In genomic region chr3:50194903-50195500, GRCh38 we compare ENCODE assay signal across 11 cellular contexts. TPM values are rescaled to one million over a fixed set of nuclear protein-coding genes. Genes with fewer than 3 reads are reported as not detected.
DNase-seq lines count a peak whose midpoint lies in the region; ATAC-seq and TF ChIP-seq lines count a peak whose summit lies in the region.
"Had no signal": no experiment of that assay in that cellular context is flagged by ENCODE, and none has a peak within 500 bp of the region (broad histone marks: within the 10 kb centered on the region; RNA-seq: fewer than 3 reads in every experiment).

No MANE protein-coding gene starts in this region.

- CTCF ChIA-PET in OCI-LY7 (lab: Charles Lee; ENCODE audit: unreplicated experiment) = interaction anchor here (0.6 to 2.0 kb wide), 9 partner anchors 16 to 133 kb away, joined by 3 to 23 read pairs (median 8); no protein-coding TSS in a partner anchor

- BruUV-seq in OCI-LY7 (replicated peaks; lab: Mats Ljungman, UMichigan) = no TSS peak

- H3K27me3 ChIP-seq in body of pancreas = peaks cover 0 to 16% of the 10 kb centered on the region in 2 donors
- peaks cover 73% of the 10 kb centered on the region for H3K27me3 ChIP-seq in neutrophil
- peaks cover 3% of the 10 kb centered on the region for H3K27me3 ChIP-seq in testis

- H3K36me3 ChIP-seq in OCI-LY7 (ENCODE audit: insufficient read depth, low read length) = no peaks in the 10 kb centered on the region
- H3K36me3 ChIP-seq in body of pancreas (replicated peaks in 1 of 2; ENCODE audit: insufficient read depth in 1 of 2, low read depth in 2 of 2) = no peaks in the 10 kb centered on the region
- no peaks in the 10 kb centered on the region for H3K36me3 ChIP-seq in neutrophil
- no peaks in the 10 kb centered on the region for H3K36me3 ChIP-seq in testis (ENCODE audit: low read depth, missing control alignments)

- peak overlapping the region; percentile 63 for H3K4me2 ChIP-seq in OCI-LY7 (ENCODE audit: low read length)

- no peak for ATAC-seq in body of pancreas
- no peak for ATAC-seq in GM18868 (IDR thresholded peaks at IDR 0.05; ENCODE audit: unreplicated experiment)

- H3K9me3 ChIP-seq in OCI-LY7 (ENCODE audit: low read length) = no peaks in the 10 kb centered on the region
- H3K9me3 ChIP-seq in body of pancreas = no peaks in the 10 kb centered on the region
- H3K9me3 ChIP-seq in neutrophil = no peaks in the 10 kb centered on the region
- H3K9me3 ChIP-seq in testis = no peaks in the 10 kb centered on the region

- intact Hi-C loops in OCI-LY7 (cut with micrococcal nuclease; ENCODE audit: unreplicated experiment) (loop anchor here (1.0 kb wide), 1 partner anchor 26 kb away; no protein-coding TSS in a partner anchor), body of pancreas (cut with DNase I) (loop anchor here (2.0 to 10.0 kb wide), 2 partner anchors 30 to 80 kb away; partner anchors contain the start of gene LSMEM2), testis (cut with DNase I; ENCODE audit: low total_unique reads) (loop anchor here (5.0 to 10.0 kb wide), 2 partner anchors 32 to 80 kb away; partner anchors contain the start of gene LSMEM2)

- H3K27ac ChIP-seq in OCI-LY7 (ENCODE audit: low read depth, low read length, poor library complexity, severe bottlenecking) = no peak overlapping the region
- H3K27ac ChIP-seq in body of pancreas = peak overlapping the region in 1 of 4 donors; percentile 6
- H3K27ac ChIP-seq in neutrophil = no peak overlapping the region
- H3K27ac ChIP-seq in testis = no peak overlapping the region

- H3K4me3 ChIP-seq in OCI-LY7 (ENCODE audit: low read depth, low read length, poor library complexity, severe bottlenecking) (peak overlapping the region; percentile 46), body of pancreas (no peak overlapping the region), neutrophil (ENCODE audit: low read depth in 1 of 2, low read length in 1 of 2) (peak overlapping the region; percentile 10 to 39), testis (no peak overlapping the region)

- POLR2A ChIA-PET in OCI-LY7 (lab: Charles Lee) = interaction anchor here (0.7 to 1.1 kb wide), 8 partner anchors 15 to 211 kb away, joined by 3 to 12 read pairs (median 4); no protein-coding TSS in a partner anchor

- WGBS in body of pancreas, 2 donors = 64 to 69% methylated on average over 10 to 14 of the region's 14 CpGs
- WGBS in testis, 2 donors = 50 to 59% methylated on average over 13 to 14 of the region's 14 CpGs

- no peaks in the 10 kb centered on the region for H4K20me1 ChIP-seq in OCI-LY7 (ENCODE audit: insufficient read depth, low read length)

- no peaks in the 10 kb centered on the region for H3K79me2 ChIP-seq in OCI-LY7 (ENCODE audit: insufficient read depth, low read depth, low read length)

- peak; percentile 36 for DNase-seq in GM03348 (ENCODE audit: low spot score)
- peak; percentile 63 for DNase-seq in OCI-LY7 (ENCODE audit: low spot score)
- DNase-seq in body of pancreas = peak; percentile 31 to 53 (median 45)
- no peak for DNase-seq in DMS 273 (lab: John Stamatoyannopoulos, UW; ENCODE audit: unreplicated experiment)
- no peak for DNase-seq in testis
- no peak for DNase-seq in T1000 (lab: John Stamatoyannopoulos, UW)

- TF ChIP-seq CTCF in OCI-LY7 (conservative IDR thresholded peaks at IDR 0.05; ENCODE audit: low read length) = no peak; the same call in 1 of the 2 replicates
- no peak for TF ChIP-seq CTCF in body of pancreas (IDR thresholded peaks at IDR 0.05)
- no peak for TF ChIP-seq CTCF in neutrophil (IDR thresholded peaks at IDR 0.05)
- TF ChIP-seq CTCF in testis (IDR thresholded peaks at IDR 0.05) = no peak

- H3K9me2 ChIP-seq in OCI-LY7 (ENCODE audit: insufficient read depth, low read length) = no peaks in the 10 kb centered on the region

- TF ChIP-seq POLR2A in body of pancreas (IDR thresholded peaks at IDR 0.05) (no peak), testis (IDR thresholded peaks at IDR 0.05) (no peak)

- H3K4me1 ChIP-seq in OCI-LY7 (ENCODE audit: insufficient read depth, low read length, poor library complexity, severe bottlenecking) (peaks cover 19% of the 10 kb centered on the region), body of pancreas (peaks cover 34% of the 10 kb centered on the region), neutrophil (ENCODE audit: control insufficient read depth in 1 of 2, insufficient read depth in 1 of 2, low read depth in 1 of 2, low read length in 1 of 2) (peaks cover 6 to 10% of the 10 kb centered on the region in 2 experiments), testis (peaks cover 9% of the 10 kb centered on the region)

- peak overlapping the region; percentile 49; the same call in 1 of the 2 replicates for H2AFZ ChIP-seq in OCI-LY7 (ENCODE audit: low read length)

RNA-seq across cellular contexts. Expression of gene GNAT1, which starts 3.6 kb away (rescaled TPM):
- not detected in 2 replicates for total RNA-seq in OCI-LY7 (2014; rRNA removed; shearing (Covaris generic))
- total RNA-seq in OCI-LY7 (2022) = not detected in 2 replicates
- not detected for total RNA-seq in body of pancreas
- total RNA-seq in testis = 1 to 10 TPM in 1 of 2 donors, under 1 TPM in 1; 0.93 to 1.2 TPM
- 2.3 TPM for polyA plus RNA-seq in testis (ENCODE audit: insufficient read depth, low read depth, low replicate concordance)
- total RNA-seq: lung microvascular endothelial cell, M059J, subcutaneous adipose tissue had no signal

RNA-seq across cellular contexts. Expression of gene SLC38A3, which starts 10.1 kb away (rescaled TPM):
- total RNA-seq in OCI-LY7 (2014; rRNA removed; shearing (Covaris generic)) = not detected in 2 replicates
- total RNA-seq in OCI-LY7 (2022) (not detected in 2 replicates), body of pancreas (10 to 100 TPM in 1 of 2 donors, 1 to 10 TPM in 1; 4.6 to 48.0 TPM), testis (1 to 10 TPM; 4.3 to 5.4 TPM)
- 3.4 TPM for polyA plus RNA-seq in testis (ENCODE audit: insufficient read depth, low read depth, low replicate concordance)
- total RNA-seq: lung microvascular endothelial cell, subcutaneous adipose tissue had no signal

RNA-seq across cellular contexts. Expression of gene SEMA3F, which starts 39.9 kb away (rescaled TPM):
- total RNA-seq in OCI-LY7 (2014; rRNA removed; shearing (Covaris generic)) = 0.28 TPM in 1 of 2 replicates, not detected in the other
- 0.18 and 0.84 TPM in 2 replicates for total RNA-seq in OCI-LY7 (2022)
- 10 to 100 TPM in 1 of 2 donors, 1 to 10 TPM in 1; 5.2 to 25.4 TPM for total RNA-seq in body of pancreas
- total RNA-seq in testis = 1 to 10 TPM; 6.9 to 8.3 TPM
- 7.5 TPM for polyA plus RNA-seq in testis (ENCODE audit: insufficient read depth, low read depth, low replicate concordance)

RNA-seq across cellular contexts. Expression of gene GNAI2, which starts 41.0 kb away (rescaled TPM):
- total RNA-seq in OCI-LY7 (2014; rRNA removed; shearing (Covaris generic)) = 165 and 190 TPM in 2 replicates
- total RNA-seq in OCI-LY7 (2022) (256 and 266 TPM in 2 replicates), body of pancreas (10 to 100 TPM; 46.2 to 53.7 TPM), testis (100 to 1,000 TPM; 239 to 343 TPM)
- 238 TPM for polyA plus RNA-seq in testis (ENCODE audit: insufficient read depth, low read depth, low replicate concordance)

Comparison
In these comparisons a context has a peak if more than half of its experiments do, and no peak if none do; other contexts are left out.
1. DNase-seq: peak in GM03348 (single experiment), OCI-LY7 (single experiment) and body of pancreas (4 of 4); none in DMS 273 (single experiment), testis (single experiment) and T1000 (single experiment).
2. H3K4me3 ChIP-seq: peak in OCI-LY7 (single experiment) and neutrophil (2 of 2); none in body of pancreas (0 of 2) and testis (0 of 2).
3. RNA of gene SLC38A3, which starts 10.1 kb away (total RNA-seq): 4.6 to 48.0 TPM in body of pancreas and 4.3 to 5.4 TPM in testis; not detected in OCI-LY7; every median in the first group is over 4 times any median in the second.